1 cellular context compared by ENCODE assay signal in the genomic region with DNA sequence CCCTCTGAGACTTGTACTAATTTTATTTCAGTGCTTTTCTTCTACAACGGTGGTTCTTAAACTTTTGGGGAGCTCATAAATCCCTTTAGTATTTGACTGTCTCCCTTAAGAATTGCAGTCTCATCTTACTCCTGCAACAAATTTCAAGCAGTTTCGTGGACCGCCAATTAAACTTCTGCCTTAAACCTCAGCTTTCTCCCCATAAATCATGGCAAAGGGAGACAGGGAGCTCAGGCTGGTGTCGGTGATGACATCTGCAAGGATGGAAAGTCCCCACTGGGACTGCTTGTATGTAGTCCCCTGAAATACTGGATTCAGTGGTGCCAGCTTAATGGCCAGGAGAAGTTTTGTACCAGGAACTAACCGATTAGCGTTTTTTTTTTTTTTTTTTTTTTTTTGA.
TF ChIP-seq lines count a peak whose summit lies in the region.

No MANE protein-coding gene starts in this region.

TF ChIP-seq in H1, 55 proteins besides CTCF, POLR2A, EP300 and RAD21 (continued from another document):
- TF ChIP-seq, protein P1, sequence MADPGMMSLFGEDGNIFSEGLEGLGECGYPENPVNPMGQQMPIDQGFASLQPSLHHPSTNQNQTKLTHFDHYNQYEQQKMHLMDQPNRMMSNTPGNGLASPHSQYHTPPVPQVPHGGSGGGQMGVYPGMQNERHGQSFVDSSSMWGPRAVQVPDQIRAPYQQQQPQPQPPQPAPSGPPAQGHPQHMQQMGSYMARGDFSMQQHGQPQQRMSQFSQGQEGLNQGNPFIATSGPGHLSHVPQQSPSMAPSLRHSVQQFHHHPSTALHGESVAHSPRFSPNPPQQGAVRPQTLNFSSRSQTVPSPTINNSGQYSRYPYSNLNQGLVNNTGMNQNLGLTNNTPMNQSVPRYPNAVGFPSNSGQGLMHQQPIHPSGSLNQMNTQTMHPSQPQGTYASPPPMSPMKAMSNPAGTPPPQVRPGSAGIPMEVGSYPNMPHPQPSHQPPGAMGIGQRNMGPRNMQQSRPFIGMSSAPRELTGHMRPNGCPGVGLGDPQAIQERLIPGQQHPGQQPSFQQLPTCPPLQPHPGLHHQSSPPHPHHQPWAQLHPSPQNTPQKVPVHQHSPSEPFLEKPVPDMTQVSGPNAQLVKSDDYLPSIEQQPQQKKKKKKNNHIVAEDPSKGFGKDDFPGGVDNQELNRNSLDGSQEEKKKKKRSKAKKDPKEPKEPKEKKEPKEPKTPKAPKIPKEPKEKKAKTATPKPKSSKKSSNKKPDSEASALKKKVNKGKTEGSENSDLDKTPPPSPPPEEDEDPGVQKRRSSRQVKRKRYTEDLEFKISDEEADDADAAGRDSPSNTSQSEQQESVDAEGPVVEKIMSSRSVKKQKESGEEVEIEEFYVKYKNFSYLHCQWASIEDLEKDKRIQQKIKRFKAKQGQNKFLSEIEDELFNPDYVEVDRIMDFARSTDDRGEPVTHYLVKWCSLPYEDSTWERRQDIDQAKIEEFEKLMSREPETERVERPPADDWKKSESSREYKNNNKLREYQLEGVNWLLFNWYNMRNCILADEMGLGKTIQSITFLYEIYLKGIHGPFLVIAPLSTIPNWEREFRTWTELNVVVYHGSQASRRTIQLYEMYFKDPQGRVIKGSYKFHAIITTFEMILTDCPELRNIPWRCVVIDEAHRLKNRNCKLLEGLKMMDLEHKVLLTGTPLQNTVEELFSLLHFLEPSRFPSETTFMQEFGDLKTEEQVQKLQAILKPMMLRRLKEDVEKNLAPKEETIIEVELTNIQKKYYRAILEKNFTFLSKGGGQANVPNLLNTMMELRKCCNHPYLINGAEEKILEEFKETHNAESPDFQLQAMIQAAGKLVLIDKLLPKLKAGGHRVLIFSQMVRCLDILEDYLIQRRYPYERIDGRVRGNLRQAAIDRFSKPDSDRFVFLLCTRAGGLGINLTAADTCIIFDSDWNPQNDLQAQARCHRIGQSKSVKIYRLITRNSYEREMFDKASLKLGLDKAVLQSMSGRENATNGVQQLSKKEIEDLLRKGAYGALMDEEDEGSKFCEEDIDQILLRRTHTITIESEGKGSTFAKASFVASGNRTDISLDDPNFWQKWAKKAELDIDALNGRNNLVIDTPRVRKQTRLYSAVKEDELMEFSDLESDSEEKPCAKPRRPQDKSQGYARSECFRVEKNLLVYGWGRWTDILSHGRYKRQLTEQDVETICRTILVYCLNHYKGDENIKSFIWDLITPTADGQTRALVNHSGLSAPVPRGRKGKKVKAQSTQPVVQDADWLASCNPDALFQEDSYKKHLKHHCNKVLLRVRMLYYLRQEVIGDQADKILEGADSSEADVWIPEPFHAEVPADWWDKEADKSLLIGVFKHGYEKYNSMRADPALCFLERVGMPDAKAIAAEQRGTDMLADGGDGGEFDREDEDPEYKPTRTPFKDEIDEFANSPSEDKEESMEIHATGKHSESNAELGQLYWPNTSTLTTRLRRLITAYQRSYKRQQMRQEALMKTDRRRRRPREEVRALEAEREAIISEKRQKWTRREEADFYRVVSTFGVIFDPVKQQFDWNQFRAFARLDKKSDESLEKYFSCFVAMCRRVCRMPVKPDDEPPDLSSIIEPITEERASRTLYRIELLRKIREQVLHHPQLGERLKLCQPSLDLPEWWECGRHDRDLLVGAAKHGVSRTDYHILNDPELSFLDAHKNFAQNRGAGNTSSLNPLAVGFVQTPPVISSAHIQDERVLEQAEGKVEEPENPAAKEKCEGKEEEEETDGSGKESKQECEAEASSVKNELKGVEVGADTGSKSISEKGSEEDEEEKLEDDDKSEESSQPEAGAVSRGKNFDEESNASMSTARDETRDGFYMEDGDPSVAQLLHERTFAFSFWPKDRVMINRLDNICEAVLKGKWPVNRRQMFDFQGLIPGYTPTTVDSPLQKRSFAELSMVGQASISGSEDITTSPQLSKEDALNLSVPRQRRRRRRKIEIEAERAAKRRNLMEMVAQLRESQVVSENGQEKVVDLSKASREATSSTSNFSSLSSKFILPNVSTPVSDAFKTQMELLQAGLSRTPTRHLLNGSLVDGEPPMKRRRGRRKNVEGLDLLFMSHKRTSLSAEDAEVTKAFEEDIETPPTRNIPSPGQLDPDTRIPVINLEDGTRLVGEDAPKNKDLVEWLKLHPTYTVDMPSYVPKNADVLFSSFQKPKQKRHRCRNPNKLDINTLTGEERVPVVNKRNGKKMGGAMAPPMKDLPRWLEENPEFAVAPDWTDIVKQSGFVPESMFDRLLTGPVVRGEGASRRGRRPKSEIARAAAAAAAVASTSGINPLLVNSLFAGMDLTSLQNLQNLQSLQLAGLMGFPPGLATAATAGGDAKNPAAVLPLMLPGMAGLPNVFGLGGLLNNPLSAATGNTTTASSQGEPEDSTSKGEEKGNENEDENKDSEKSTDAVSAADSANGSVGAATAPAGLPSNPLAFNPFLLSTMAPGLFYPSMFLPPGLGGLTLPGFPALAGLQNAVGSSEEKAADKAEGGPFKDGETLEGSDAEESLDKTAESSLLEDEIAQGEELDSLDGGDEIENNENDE (IDR thresholded peaks at IDR 0.05; ENCODE audit: insufficient replicate concordance, low read length), result no peak
- TF ChIP-seq PHF8 (conservative IDR thresholded peaks at IDR 0.05; ENCODE audit: low read depth, low read length) (no peak), CBX5 (IDR thresholded peaks at IDR 0.05; ENCODE audit: low read depth, low read length) (no peak), CHD1 (IDR thresholded peaks at IDR 0.05; ENCODE audit: low read depth, low read length) (no peak), SUZ12 (IDR thresholded peaks at IDR 0.05; ENCODE audit: low read length) (no peak), JUND (IDR thresholded peaks at IDR 0.05; ENCODE audit: low read length) (no peak), BCL11A (IDR thresholded peaks at IDR 0.05; ENCODE audit: low read depth in 2 of 2, low read length in 2 of 2) (no peak), TEAD4 (IDR thresholded peaks at IDR 0.05; ENCODE audit: low read depth, low read length) (no peak), YY1 (IDR thresholded peaks at IDR 0.05; ENCODE audit: low read depth, low read length) (no peak), RXRA (IDR thresholded peaks at IDR 0.05; ENCODE audit: insufficient read depth, low read depth, low read length) (no peak), HDAC2 (IDR thresholded peaks at IDR 0.05; ENCODE audit: borderline replicate concordance in 1 of 2, low read depth in 2 of 2, low read length in 2 of 2) (no peak)
TF ChIP-seq in H1: peak in this region for 0.
